Comparison of ENCODE assay signal across 8 cellular contexts in genomic region chr1:27392778-27393635, GRCh38. TPM values are rescaled to one million over a fixed set of nuclear protein-coding genes. Genes with fewer than 3 reads are reported as not detected.
DNase-seq lines count a peak whose midpoint lies in the region; ATAC-seq and TF ChIP-seq lines count a peak whose summit lies in the region.

No MANE protein-coding gene starts in this region.

- no peaks in the 10 kb centered on the region for H3K36me3 Mint-ChIP-seq in activated CD4-positive, alpha-beta T cell treated with anti-CD3 and anti-CD28 coated beads, Interleukin-2, amount 10 ng/mL, durations not matched to agents 24 days and 14 days (ENCODE audit: low read depth)

- H3K27me3 ChIP-seq in RWPE2 (ENCODE audit: insufficient read depth, poor library complexity, severe bottlenecking), result no peaks in the 10 kb centered on the region
- H3K27me3 ChIP-seq in skeletal muscle satellite cell (ENCODE audit: control insufficient read depth, insufficient read depth, low read length), result no peaks in the 10 kb centered on the region

- peaks cover 12% of the 10 kb centered on the region for H3K27me3 Mint-ChIP-seq in activated CD4-positive, alpha-beta T cell treated with anti-CD3 and anti-CD28 coated beads, Interleukin-2, amount 10 ng/mL, durations not matched to agents 24 days and 14 days

- H3K9ac ChIP-seq in skeletal muscle satellite cell (ENCODE audit: low read depth, low read length), result peak overlapping the region; percentile 97

- H3K9me3 Mint-ChIP-seq in activated CD4-positive, alpha-beta T cell treated with anti-CD3 and anti-CD28 coated beads, Interleukin-2, amount 10 ng/mL, durations not matched to agents 24 days and 14 days, result no peaks in the 10 kb centered on the region

- peaks cover 13% of the 10 kb centered on the region for H3K4me1 Mint-ChIP-seq in activated CD4-positive, alpha-beta T cell treated with anti-CD3 and anti-CD28 coated beads, Interleukin-2, amount 10 ng/mL, durations not matched to agents 24 days and 14 days

- H3K4me3 ChIP-seq in RWPE2 (ENCODE audit: severe bottlenecking) (peak overlapping the region; percentile 92), fibroblast of mammary gland (ENCODE audit: control insufficient read depth, low read depth, low read length) (peak overlapping the region; percentile 81), skeletal muscle satellite cell (ENCODE audit: low read length) (peak overlapping the region; percentile 96)

- intact Hi-C loops in activated CD4-positive, alpha-beta T cell treated with anti-CD3 and anti-CD28 coated beads, Interleukin-2, amount 10 ng/mL, durations not matched to agents 24 days and 14 days (cut with micrococcal nuclease), result loop anchor here (1.0 kb wide), 4 partner anchors 27 to 270 kb away; partner anchors contain the start of genes MAP3K6 and TMEM222

- H3K27ac Mint-ChIP-seq in activated CD4-positive, alpha-beta T cell treated with anti-CD3 and anti-CD28 coated beads, Interleukin-2, amount 10 ng/mL, durations not matched to agents 24 days and 14 days, result peak overlapping the region; percentile 72

- peak overlapping the region; percentile 85 for H3K4me3 Mint-ChIP-seq in activated CD4-positive, alpha-beta T cell treated with anti-CD3 and anti-CD28 coated beads, Interleukin-2, amount 10 ng/mL, durations not matched to agents 24 days and 14 days

- no peak for DNase-seq in activated CD4-positive, alpha-beta T cell treated with anti-CD3 and anti-CD28 coated beads, Interleukin-2, amount 10 ng/mL, durations not matched to agents 24 days and 14 days
- no peak for DNase-seq in activated CD4-positive, alpha-beta T cell treated with anti-CD3 and anti-CD28 coated beads, Interleukin-2, amount 50 U/mL, for 1 hour
- no peak for DNase-seq in RWPE2 (ENCODE audit: low spot score)
- no peak for DNase-seq in fibroblast of mammary gland (ENCODE audit: low read depth)
- no peak for DNase-seq in NCI-H510A (lab: John Stamatoyannopoulos, UW)
- DNase-seq in AG20443 (ENCODE audit: low spot score), result no peak

- H3K36me3 ChIP-seq in RWPE2 (ENCODE audit: low read depth) (no peaks in the 10 kb centered on the region), skeletal muscle satellite cell (ENCODE audit: insufficient read depth, low read length) (no peaks in the 10 kb centered on the region)

- peak overlapping the region; percentile 58 for H3K27ac ChIP-seq in RWPE2 (ENCODE audit: poor library complexity, severe bottlenecking)

- H3K4me1 ChIP-seq in RWPE2 (ENCODE audit: insufficient read depth, poor library complexity, severe bottlenecking) (peaks cover 8% of the 10 kb centered on the region), skeletal muscle satellite cell (ENCODE audit: control insufficient read depth, insufficient read depth, low read length) (peaks cover 33% of the 10 kb centered on the region)

- TF ChIP-seq CTCF in RWPE2 (IDR thresholded peaks at IDR 0.05; ENCODE audit: poor library complexity, severe bottlenecking), result peak; percentile 30
- peak; percentile 34 for TF ChIP-seq CTCF in fibroblast of mammary gland (conservative IDR thresholded peaks at IDR 0.05; ENCODE audit: control insufficient read depth, insufficient read depth, low read depth, low read length)

- peak overlapping the region; percentile 100 for H3K4me2 ChIP-seq in skeletal muscle satellite cell (ENCODE audit: low read length)

- ATAC-seq in RWPE2 (ENCODE audit: low read depth), result no peak
- ATAC-seq in GM21390 (IDR thresholded peaks at IDR 0.05; ENCODE audit: unreplicated experiment), result no peak

- H3K9me3 ChIP-seq in RWPE2 (ENCODE audit: severe bottlenecking) (no peaks in the 10 kb centered on the region), skeletal muscle satellite cell (replicated peaks; ENCODE audit: low read length) (no peaks in the 10 kb centered on the region)

RNA-seq across cellular contexts. Expression of gene GPR3, which starts 0.6 kb away (rescaled TPM):
- total RNA-seq in activated CD4-positive, alpha-beta T cell treated with anti-CD3 and anti-CD28 coated beads, Interleukin-2, amount 10 ng/mL, durations not matched to agents 24 days and 14 days, result 3.3 TPM in 2 replicates
- 1.0 and 1.5 TPM in 2 replicates for total RNA-seq in skeletal muscle satellite cell (2012; rRNA removed)

RNA-seq across cellular contexts. Expression of gene CD164L2, which starts 9.9 kb away (rescaled TPM):
- not detected in 2 replicates for total RNA-seq in activated CD4-positive, alpha-beta T cell treated with anti-CD3 and anti-CD28 coated beads, Interleukin-2, amount 10 ng/mL, durations not matched to agents 24 days and 14 days
- not detected in 2 replicates for total RNA-seq in skeletal muscle satellite cell (2012; rRNA removed)

RNA-seq across cellular contexts. Expression of gene FCN3, which starts 18.4 kb away (rescaled TPM):
- total RNA-seq in activated CD4-positive, alpha-beta T cell treated with anti-CD3 and anti-CD28 coated beads, Interleukin-2, amount 10 ng/mL, durations not matched to agents 24 days and 14 days, result not detected in 2 replicates
- total RNA-seq in skeletal muscle satellite cell (2012; rRNA removed), result not detected in 2 replicates

RNA-seq across cellular contexts. Expression of gene MAP3K6, which starts 26.2 kb away (rescaled TPM):
- total RNA-seq in activated CD4-positive, alpha-beta T cell treated with anti-CD3 and anti-CD28 coated beads, Interleukin-2, amount 10 ng/mL, durations not matched to agents 24 days and 14 days, result 13.2 and 14.7 TPM in 2 replicates
- total RNA-seq in skeletal muscle satellite cell (2012; rRNA removed), result 19.3 and 27.1 TPM in 2 replicates

RNA-seq across cellular contexts. Expression of gene SYTL1, which starts 51.2 kb away (rescaled TPM):
- 29.7 and 29.8 TPM in 2 replicates for total RNA-seq in activated CD4-positive, alpha-beta T cell treated with anti-CD3 and anti-CD28 coated beads, Interleukin-2, amount 10 ng/mL, durations not matched to agents 24 days and 14 days
- total RNA-seq in skeletal muscle satellite cell (2012; rRNA removed), result 0.25 TPM in 1 of 2 replicates, not detected in the other
